Comparison of ENCODE assay signal across 22 cellular contexts in genomic region chr7:101465131-101465530, GRCh38.
DNase-seq lines count a peak whose midpoint lies in the region; ATAC-seq, FAIRE-seq and TF ChIP-seq lines count a peak whose summit lies in the region.
"Had no signal": no experiment of that assay in that cellular context is flagged by ENCODE, and none has a peak within 500 bp of the region (broad histone marks: within the 10 kb centered on the region; RNA-seq: fewer than 3 reads in every experiment).

No MANE protein-coding gene starts in this region.

- H3K36me3 Mint-ChIP-seq in CD8-positive, alpha-beta T cell: no peaks in the 10 kb centered on the region
- H3K36me3 Mint-ChIP-seq in astrocyte (ENCODE audit: low read depth, unreplicated experiment): no peaks in the 10 kb centered on the region
- H3K36me3 Mint-ChIP-seq in nephron progenitor cell (ENCODE audit: low read depth): peaks cover 59% of the 10 kb centered on the region

- peak overlapping the region; percentile 26 for H3K4me3 Mint-ChIP-seq in CD8-positive, alpha-beta T cell
- H3K4me3 Mint-ChIP-seq in astrocyte (ENCODE audit: unreplicated experiment) (peak overlapping the region; percentile 67), nephron progenitor cell (no peak overlapping the region)

- no peak overlapping the region for H3K27ac ChIP-seq in CD8-positive, alpha-beta T cell (ENCODE audit: low read depth, low read length)
- H3K27ac ChIP-seq in astrocyte (ENCODE audit: low read depth, low read length) (no peak overlapping the region), gastrocnemius medialis (no peak overlapping the region), transverse colon (no peak overlapping the region)
- H3K27ac ChIP-seq: upper lobe of left lung had no signal

- no peaks in the 10 kb centered on the region for H3K9me3 Mint-ChIP-seq in CD8-positive, alpha-beta T cell
- no peaks in the 10 kb centered on the region for H3K9me3 Mint-ChIP-seq in astrocyte (ENCODE audit: unreplicated experiment)
- H3K9me3 Mint-ChIP-seq in nephron progenitor cell: no peaks in the 10 kb centered on the region

- no peak overlapping the region for H3K27ac Mint-ChIP-seq in CD8-positive, alpha-beta T cell
- no peak overlapping the region for H3K27ac Mint-ChIP-seq in astrocyte (ENCODE audit: unreplicated experiment)
- peak overlapping the region; percentile 85 for H3K27ac Mint-ChIP-seq in nephron progenitor cell

- CTCF ChIA-PET in CD8-positive, alpha-beta T cell (lab: Charles Lee): no interaction called here

- in situ Hi-C loops in gastrocnemius medialis (cut with MboI; ENCODE audit: low sequenced_read_pairs in 4 of 4): no loop called here
- in situ Hi-C loops in transverse colon (cut with MboI; ENCODE audit: low pct_ligation_motif_present in 1 of 4, low pct_unique_long_range_greater_than_20kb in 1 of 4, low sequenced_read_pairs in 3 of 4): no loop called here

- TF ChIP-seq CTCF in CD8-positive, alpha-beta T cell (IDR thresholded peaks at IDR 0.05): no peak
- no peak for TF ChIP-seq CTCF in astrocyte (IDR thresholded peaks at IDR 0.05; ENCODE audit: insufficient read depth, low read depth, low read length)
- TF ChIP-seq CTCF in nephron progenitor cell (IDR thresholded peaks at IDR 0.05): no peak
- no peak for TF ChIP-seq CTCF in gastrocnemius medialis (IDR thresholded peaks at IDR 0.05 in 4 of 5, conservative IDR thresholded peaks at IDR 0.05 in 1 of 5)
- no peak for TF ChIP-seq CTCF in transverse colon (IDR thresholded peaks at IDR 0.05)

- no peak for TF ChIP-seq EP300 in transverse colon (IDR thresholded peaks at IDR 0.05; ENCODE audit: low read depth)

- no peak overlapping the region for H3K4me2 ChIP-seq in astrocyte (ENCODE audit: low read length)

- no peaks in the 10 kb centered on the region for H3K36me3 ChIP-seq in CD8-positive, alpha-beta T cell (ENCODE audit: insufficient read depth, low read length)
- H3K36me3 ChIP-seq in astrocyte (ENCODE audit: insufficient read depth, low read length) (no peaks in the 10 kb centered on the region), gastrocnemius medialis (no peaks in the 10 kb centered on the region), transverse colon (no peaks in the 10 kb centered on the region)
- H3K36me3 ChIP-seq: upper lobe of left lung had no signal

- peaks cover 12% of the 10 kb centered on the region for H3K4me1 ChIP-seq in CD8-positive, alpha-beta T cell (ENCODE audit: insufficient read depth, low read length)
- no peaks in the 10 kb centered on the region for H3K4me1 ChIP-seq in astrocyte (ENCODE audit: insufficient read depth, low read length)
- no peaks in the 10 kb centered on the region for H3K4me1 ChIP-seq in gastrocnemius medialis
- H3K4me1 ChIP-seq in transverse colon: no peaks in the 10 kb centered on the region
- H3K4me1 ChIP-seq: upper lobe of left lung had no signal

- no peak overlapping the region for H3K4me3 ChIP-seq in CD8-positive, alpha-beta T cell (ENCODE audit: low read depth, low read length)
- H3K4me3 ChIP-seq in astrocyte (ENCODE audit: insufficient read depth, low read depth, low read length) (no peak overlapping the region), gastrocnemius medialis (no peak overlapping the region), transverse colon (no peak overlapping the region)

- TF ChIP-seq POLR2A in gastrocnemius medialis (IDR thresholded peaks at IDR 0.05) (no peak), transverse colon (IDR thresholded peaks at IDR 0.05) (no peak)

- no peak overlapping the region for H3K9ac ChIP-seq in astrocyte (ENCODE audit: low read length)

- peak; percentile 17 for DNase-seq in activated CD4-positive, alpha-beta T cell treated with anti-CD3 and anti-CD28 coated beads for 48 hours
- no peak for DNase-seq in activated CD4-positive, alpha-beta T cell treated with anti-CD3 and anti-CD28 coated beads for 1 hour
- DNase-seq in CD8-positive, alpha-beta T cell: no peak
- DNase-seq in astrocyte (ENCODE audit: low read depth) (no peak), nephron progenitor cell (no peak), gastrocnemius medialis (no peak), transverse colon (no peak)
- DNase-seq: activated CD4-positive, alpha-beta T cell treated with anti-CD3 and anti-CD28 coated beads for 4 hours; activated naive CD4-positive, alpha-beta T cell; dermis blood vessel endothelial cell; DMS53; GOT3; KG1; NCI-H146; SHP77 treated with DMSO at 0.1 percent for 48 hours; stimulated activated CD8-positive, alpha-beta memory T cell treated with anti-CD3 and anti-CD28 coated beads, Interleukin-4, amount 100 ng/mL, for 48 hours; SW 1271; upper lobe of left lung had no signal

- no peaks in the 10 kb centered on the region for H3K9me3 ChIP-seq in CD8-positive, alpha-beta T cell (ENCODE audit: low read length)
- H3K9me3 ChIP-seq in astrocyte (ENCODE audit: insufficient read depth, low read depth, low read length) (no peaks in the 10 kb centered on the region), gastrocnemius medialis (no peaks in the 10 kb centered on the region), transverse colon (no peaks in the 10 kb centered on the region)
- H3K9me3 ChIP-seq: upper lobe of left lung had no signal

- WGBS in transverse colon (ENCODE audit: low coverage in 1 of 2), 2 donors: 77% methylated on average over 5 of the region's 5 CpGs; no CpG with 5 or more reads in 1 of the 2 donors

- peaks cover 10% of the 10 kb centered on the region for H3K4me1 Mint-ChIP-seq in CD8-positive, alpha-beta T cell (ENCODE audit: low read depth)
- H3K4me1 Mint-ChIP-seq in astrocyte (ENCODE audit: low read depth, unreplicated experiment): no peaks in the 10 kb centered on the region
- peaks cover 59% of the 10 kb centered on the region for H3K4me1 Mint-ChIP-seq in nephron progenitor cell

- FAIRE-seq in astrocyte (lab: Jason Lieb, UNC): no peak
- FAIRE-seq: G401.6, islet of Langerhans, TTC549 had no signal

- intact Hi-C loops in CD8-positive, alpha-beta T cell (cut with DNase I, micrococcal nuclease): no loop called here
- intact Hi-C loops in gastrocnemius medialis (cut with DNase I; ENCODE audit: low total_unique reads): no loop called here
- intact Hi-C loops in transverse colon (cut with DNase I; ENCODE audit: low total_unique reads): no loop called here

- H3K27me3 ChIP-seq in CD8-positive, alpha-beta T cell (ENCODE audit: insufficient read depth, low read length): no peaks in the 10 kb centered on the region
- H3K27me3 ChIP-seq in astrocyte (ENCODE audit: insufficient read depth, low read length) (peaks cover 2% of the 10 kb centered on the region), gastrocnemius medialis (no peaks in the 10 kb centered on the region), transverse colon (no peaks in the 10 kb centered on the region)
- H3K27me3 ChIP-seq: upper lobe of left lung had no signal

- POLR2A ChIA-PET in CD8-positive, alpha-beta T cell (lab: Charles Lee): no interaction called here

- H2AFZ ChIP-seq in astrocyte (ENCODE audit: low read depth, low read length): no peak overlapping the region

- no peak for ATAC-seq in CD8-positive, alpha-beta T cell
- no peak for ATAC-seq in gastrocnemius medialis
- ATAC-seq in GM21447 (IDR thresholded peaks at IDR 0.05; ENCODE audit: unreplicated experiment): no peak

- no peaks in the 10 kb centered on the region for H4K20me1 ChIP-seq in astrocyte (ENCODE audit: insufficient read depth, low read length)

- no peaks in the 10 kb centered on the region for H3K79me2 ChIP-seq in astrocyte (ENCODE audit: insufficient read depth, low read length)

- H3K27me3 Mint-ChIP-seq in CD8-positive, alpha-beta T cell (ENCODE audit: low read depth): no peaks in the 10 kb centered on the region
- peaks cover 20% of the 10 kb centered on the region for H3K27me3 Mint-ChIP-seq in astrocyte (ENCODE audit: low read depth, unreplicated experiment)
- H3K27me3 Mint-ChIP-seq in nephron progenitor cell (ENCODE audit: low read depth, poor library complexity): peaks cover 14% of the 10 kb centered on the region
